In the genomic region with DNA sequence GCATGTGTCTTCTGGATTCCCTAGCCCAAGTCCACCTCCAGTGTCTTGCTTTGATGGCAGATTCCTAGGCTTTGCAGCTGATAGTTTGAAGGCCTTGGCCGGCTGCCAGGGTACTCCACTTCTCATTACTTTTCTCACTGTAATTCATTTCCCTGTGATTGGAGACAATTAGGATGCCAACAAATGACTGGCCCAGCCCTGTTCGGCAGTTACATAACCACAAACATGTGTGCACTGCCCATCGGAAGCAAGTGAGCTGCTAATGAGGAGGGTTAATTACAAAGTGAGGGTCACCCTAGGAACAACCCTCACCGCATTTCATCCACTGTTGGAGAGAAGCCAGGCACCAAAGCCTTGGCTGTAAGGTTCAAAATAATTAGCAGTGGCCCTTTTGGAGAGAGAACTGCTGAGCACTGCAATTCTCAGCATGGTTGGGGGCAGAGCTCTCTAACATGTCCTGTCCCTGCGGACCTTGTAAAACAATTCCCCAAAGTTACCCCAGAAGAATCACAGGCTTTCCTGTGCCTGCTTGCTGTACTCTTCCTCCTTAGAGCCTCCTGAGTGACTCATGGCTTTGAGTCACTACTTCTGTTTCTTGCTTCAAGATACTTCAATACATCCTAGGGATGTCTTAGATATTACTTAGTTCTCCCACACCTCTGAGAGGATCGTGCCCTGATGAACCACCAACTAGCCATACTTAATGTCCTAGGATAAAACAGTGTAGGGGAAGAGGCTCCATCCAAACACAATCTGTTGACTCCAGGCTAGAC, we compare ENCODE assay signal across 1 cellular context.
TF ChIP-seq lines count a peak whose summit lies in the region.

No MANE protein-coding gene starts in this region.

TF ChIP-seq in HCT116, 20 proteins besides CTCF, POLR2A, EP300 and RAD21 (continued from another document):
- TF ChIP-seq POLR2AphosphoS5 (IDR thresholded peaks at IDR 0.05; ENCODE audit: low read depth, low read length) (no peak), SIN3A (IDR thresholded peaks at IDR 0.05; ENCODE audit: low read depth) (0 out of 2 replicates have a peak, but pooled peaks have one; percentile 15), TCF7L2 (IDR thresholded peaks at IDR 0.05; ENCODE audit: borderline replicate concordance, extremely low read depth, insufficient read depth, insufficient read length) (peak; percentile 52), JUND (IDR thresholded peaks at IDR 0.05) (peak; percentile 79), SP1 (IDR thresholded peaks at IDR 0.05; ENCODE audit: low read depth) (peak; percentile 22; the same call in 1 of the 2 replicates), ZFX (IDR thresholded peaks at IDR 0.05) (no peak), YY1 (IDR thresholded peaks at IDR 0.05; ENCODE audit: extremely low read depth, insufficient replicate concordance, low read depth, low read length) (no peak), EGR1 (IDR thresholded peaks at IDR 0.05; ENCODE audit: low read depth) (no peak)
- TF ChIP-seq, protein P1, sequence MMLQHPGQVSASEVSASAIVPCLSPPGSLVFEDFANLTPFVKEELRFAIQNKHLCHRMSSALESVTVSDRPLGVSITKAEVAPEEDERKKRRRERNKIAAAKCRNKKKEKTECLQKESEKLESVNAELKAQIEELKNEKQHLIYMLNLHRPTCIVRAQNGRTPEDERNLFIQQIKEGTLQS (IDR thresholded peaks at IDR 0.05) = no peak; the same call in 1 of the 2 replicates
TF ChIP-seq in HCT116: peak in this region for 7.
